In genomic region chr13:77815330-77815729, GRCh38 we compare ENCODE assay signal across 27 cellular contexts.
"Had no signal": no experiment of that assay in that cellular context is flagged by ENCODE, and none has a peak within 500 bp of the region (broad histone marks: within the 10 kb centered on the region; RNA-seq: fewer than 3 reads in every experiment).

No MANE protein-coding gene starts in this region.

- DNase-seq: naive thymus-derived CD8-positive, alpha-beta T cell; nephron progenitor cell; nucleus accumbens; pancreas; psoas muscle; right cardiac atrium; right lobe of liver; sigmoid colon; small intestine; stimulated activated CD4-positive, alpha-beta T cell treated with anti-CD3 and anti-CD28 coated beads, Interleukin-15, amount 100 ng/mL, for 24 hours; stimulated activated CD4-positive, alpha-beta T cell treated with anti-CD3 and anti-CD28 coated beads, Interleukin-2, amount 100 ng/mL, for 24 hours; stimulated activated CD4-positive, alpha-beta T cell treated with anti-CD3 and anti-CD28 coated beads, Interleukin-4, amount 100 ng/mL, for 1 hour; stimulated activated CD4-positive, alpha-beta T cell treated with anti-CD3 and anti-CD28 coated beads, Interleukin-4, amount 100 ng/mL, for 4 hours; stimulated activated CD8-positive, alpha-beta memory T cell treated with anti-CD3 and anti-CD28 coated beads, Interleukin-4, amount 100 ng/mL, for 48 hours; stimulated activated naive CD4-positive, alpha-beta T cell; stimulated activated naive CD8-positive, alpha-beta T cell treated with anti-CD3 and anti-CD28 coated beads, Interleukin-15, amount 100 ng/mL, for 72 hours; stimulated activated naive CD8-positive, alpha-beta T cell treated with anti-CD3 and anti-CD28 coated beads, Interleukin-15, Interleukin-2, amounts not matched to agents 100 U/mL and 50 U/mL, for 24 hours; substantia nigra; testis; tibial artery; transverse colon; upper lobe of right lung; uterus had no signal

- ATAC-seq: naive thymus-derived CD8-positive, alpha-beta T cell; natural killer cell treated with Interleukin-12 subunit alpha and Interleukin-12 subunit beta and Interleukin-15 and Interleukin-18, amount 100 ng/mL, for 72 hours; pancreas; psoas muscle; right cardiac atrium; right lobe of liver; stimulated activated memory B cell treated with anti-CD40 and anti-IgM and Interleukin-4, amounts not matched to agents 10 μg/mL and 1 μg/mL and 100 μg/mL, for 72 hours; stimulated activated naive CD8-positive, alpha-beta T cell treated with anti-CD3 and anti-CD28 coated beads, Interleukin-15, amount 100 ng/mL, for 72 hours; stimulated activated naive CD8-positive, alpha-beta T cell treated with anti-CD3 and anti-CD28 coated beads, Interleukin-15, Interleukin-2, amounts not matched to agents 100 U/mL and 50 U/mL, for 24 hours; upper lobe of right lung had no signal

- H3K9me3 ChIP-seq: neutrophil, pancreas, psoas muscle, right lobe of liver, sigmoid colon, suprapubic skin, testis, tibial artery, transverse colon, upper lobe of right lung, uterus had no signal

- H3K4me1 ChIP-seq: pancreas, psoas muscle, right lobe of liver, sigmoid colon, testis, tibial artery, transverse colon, upper lobe of right lung, uterus had no signal

- H3K36me3 ChIP-seq: neutrophil, pancreas, right lobe of liver, sigmoid colon, suprapubic skin, tibial artery, transverse colon, upper lobe of right lung, uterus had no signal

- H3K4me3 ChIP-seq: pancreas, psoas muscle, right lobe of liver, sigmoid colon, suprapubic skin, testis, tibial artery, transverse colon, upper lobe of right lung, uterus had no signal

- H3K27ac ChIP-seq: neutrophil, pancreas, psoas muscle, right lobe of liver, sigmoid colon, suprapubic skin, testis, tibial artery, transverse colon, upper lobe of right lung, uterus had no signal

- H3K27me3 ChIP-seq: neutrophil, pancreas, right lobe of liver, sigmoid colon, suprapubic skin, testis, tibial artery, transverse colon, upper lobe of right lung, uterus had no signal
